Comparison of ENCODE assay signal across 1 cellular context in the genomic region with DNA sequence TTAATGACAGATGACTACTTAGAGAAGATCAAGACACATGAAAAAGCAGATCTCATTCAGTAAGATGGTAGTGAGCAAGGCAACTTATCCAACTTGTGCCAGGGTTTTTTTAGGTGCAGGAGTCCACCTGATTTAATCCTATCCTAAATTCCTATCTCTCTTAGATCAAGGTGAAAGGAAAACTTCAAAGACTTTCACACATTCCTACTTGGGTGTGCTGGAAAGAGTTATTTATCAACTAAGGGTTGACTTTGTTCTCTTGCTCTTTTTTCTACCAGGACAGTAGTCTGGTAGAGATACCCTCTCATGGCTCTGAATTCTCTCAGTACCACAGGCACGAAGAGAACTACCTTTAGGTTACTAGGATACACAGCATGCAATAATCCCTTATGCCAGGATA.
TF ChIP-seq lines count a peak whose summit lies in the region.

No MANE protein-coding gene starts in this region.

TF ChIP-seq in HepG2, 621 proteins besides CTCF, POLR2A, EP300 and RAD21 (continued from another document and continues in another):
- TF ChIP-seq, protein P1, sequence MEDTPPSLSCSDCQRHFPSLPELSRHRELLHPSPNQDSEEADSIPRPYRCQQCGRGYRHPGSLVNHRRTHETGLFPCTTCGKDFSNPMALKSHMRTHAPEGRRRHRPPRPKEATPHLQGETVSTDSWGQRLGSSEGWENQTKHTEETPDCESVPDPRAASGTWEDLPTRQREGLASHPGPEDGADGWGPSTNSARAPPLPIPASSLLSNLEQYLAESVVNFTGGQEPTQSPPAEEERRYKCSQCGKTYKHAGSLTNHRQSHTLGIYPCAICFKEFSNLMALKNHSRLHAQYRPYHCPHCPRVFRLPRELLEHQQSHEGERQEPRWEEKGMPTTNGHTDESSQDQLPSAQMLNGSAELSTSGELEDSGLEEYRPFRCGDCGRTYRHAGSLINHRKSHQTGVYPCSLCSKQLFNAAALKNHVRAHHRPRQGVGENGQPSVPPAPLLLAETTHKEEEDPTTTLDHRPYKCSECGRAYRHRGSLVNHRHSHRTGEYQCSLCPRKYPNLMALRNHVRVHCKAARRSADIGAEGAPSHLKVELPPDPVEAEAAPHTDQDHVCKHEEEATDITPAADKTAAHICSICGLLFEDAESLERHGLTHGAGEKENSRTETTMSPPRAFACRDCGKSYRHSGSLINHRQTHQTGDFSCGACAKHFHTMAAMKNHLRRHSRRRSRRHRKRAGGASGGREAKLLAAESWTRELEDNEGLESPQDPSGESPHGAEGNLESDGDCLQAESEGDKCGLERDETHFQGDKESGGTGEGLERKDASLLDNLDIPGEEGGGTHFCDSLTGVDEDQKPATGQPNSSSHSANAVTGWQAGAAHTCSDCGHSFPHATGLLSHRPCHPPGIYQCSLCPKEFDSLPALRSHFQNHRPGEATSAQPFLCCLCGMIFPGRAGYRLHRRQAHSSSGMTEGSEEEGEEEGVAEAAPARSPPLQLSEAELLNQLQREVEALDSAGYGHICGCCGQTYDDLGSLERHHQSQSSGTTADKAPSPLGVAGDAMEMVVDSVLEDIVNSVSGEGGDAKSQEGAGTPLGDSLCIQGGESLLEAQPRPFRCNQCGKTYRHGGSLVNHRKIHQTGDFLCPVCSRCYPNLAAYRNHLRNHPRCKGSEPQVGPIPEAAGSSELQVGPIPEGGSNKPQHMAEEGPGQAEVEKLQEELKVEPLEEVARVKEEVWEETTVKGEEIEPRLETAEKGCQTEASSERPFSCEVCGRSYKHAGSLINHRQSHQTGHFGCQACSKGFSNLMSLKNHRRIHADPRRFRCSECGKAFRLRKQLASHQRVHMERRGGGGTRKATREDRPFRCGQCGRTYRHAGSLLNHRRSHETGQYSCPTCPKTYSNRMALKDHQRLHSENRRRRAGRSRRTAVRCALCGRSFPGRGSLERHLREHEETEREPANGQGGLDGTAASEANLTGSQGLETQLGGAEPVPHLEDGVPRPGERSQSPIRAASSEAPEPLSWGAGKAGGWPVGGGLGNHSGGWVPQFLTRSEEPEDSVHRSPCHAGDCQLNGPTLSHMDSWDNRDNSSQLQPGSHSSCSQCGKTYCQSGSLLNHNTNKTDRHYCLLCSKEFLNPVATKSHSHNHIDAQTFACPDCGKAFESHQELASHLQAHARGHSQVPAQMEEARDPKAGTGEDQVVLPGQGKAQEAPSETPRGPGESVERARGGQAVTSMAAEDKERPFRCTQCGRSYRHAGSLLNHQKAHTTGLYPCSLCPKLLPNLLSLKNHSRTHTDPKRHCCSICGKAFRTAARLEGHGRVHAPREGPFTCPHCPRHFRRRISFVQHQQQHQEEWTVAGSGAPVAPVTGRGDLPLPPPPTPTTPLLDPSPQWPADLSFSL (CRISPR knock-in tag; IDR thresholded peaks at IDR 0.05) = no peak
- TF ChIP-seq ZNF546 (CRISPR knock-in tag; conservative IDR thresholded peaks at IDR 0.05) (no peak), ZMYM4 (CRISPR knock-in tag; IDR thresholded peaks at IDR 0.05) (peak; percentile 38; the same call in 1 of the 2 replicates), ERF (CRISPR knock-in tag; IDR thresholded peaks at IDR 0.05) (no peak), ZNF879 (CRISPR knock-in tag; IDR thresholded peaks at IDR 0.05) (no peak), SALL2 (CRISPR knock-in tag; IDR thresholded peaks at IDR 0.05) (no peak), SOX13 (IDR thresholded peaks at IDR 0.05) (no peak), SOX13 (CRISPR knock-in tag; conservative IDR thresholded peaks at IDR 0.05 in 1 of 2, IDR thresholded peaks at IDR 0.05 in 1 of 2) (peak in 1 of 2 experiments; percentile 91; a peak in 2 of 4 replicates), HMG20A (CRISPR knock-in tag; IDR thresholded peaks at IDR 0.05; ENCODE audit: borderline replicate concordance) (peak; percentile 80; the same call in 1 of the 2 replicates), ZNF24 (IDR thresholded peaks at IDR 0.05) (no peak), ZNF333 (CRISPR knock-in tag; IDR thresholded peaks at IDR 0.05; ENCODE audit: borderline replicate concordance) (no peak), ZNF138 (CRISPR knock-in tag; IDR thresholded peaks at IDR 0.05; ENCODE audit: low read depth) (no peak), TEAD3 (CRISPR knock-in tag; optimal IDR thresholded peaks at IDR 0.05; ENCODE audit: borderline replicate concordance) (peak; percentile 95), ZNF510 (CRISPR knock-in tag; IDR thresholded peaks at IDR 0.05; ENCODE audit: low read depth) (no peak), ZBTB7B (CRISPR knock-in tag; IDR thresholded peaks at IDR 0.05) (0 out of 2 replicates have a peak, but pooled peaks have one; percentile 29), ZSCAN21 (CRISPR knock-in tag; IDR thresholded peaks at IDR 0.05; ENCODE audit: borderline replicate concordance) (no peak), HNRNPK (IDR thresholded peaks at IDR 0.05; ENCODE audit: low read depth, low read length, poor library complexity, severe bottlenecking) (no peak), ZNF460 (CRISPR knock-in tag; IDR thresholded peaks at IDR 0.05; ENCODE audit: borderline replicate concordance) (no peak), SYNCRIP (IDR thresholded peaks at IDR 0.05; ENCODE audit: insufficient read depth, low read depth, low read length) (no peak), KLF6 (CRISPR knock-in tag; IDR thresholded peaks at IDR 0.05) (0 out of 2 replicates have a peak, but pooled peaks have one; percentile 24), KLF12 (CRISPR knock-in tag; IDR thresholded peaks at IDR 0.05; ENCODE audit: borderline replicate concordance) (no peak), ZNF329 (CRISPR knock-in tag; IDR thresholded peaks at IDR 0.05; ENCODE audit: low read depth) (no peak), MED1 (CRISPR knock-in tag; IDR thresholded peaks at IDR 0.05) (peak; percentile 64), TAF15 (IDR thresholded peaks at IDR 0.05; ENCODE audit: low read depth, low read length, poor library complexity, severe bottlenecking) (no peak), MAFK (conservative IDR thresholded peaks at IDR 0.05 in 1 of 2, IDR thresholded peaks at IDR 0.05 in 1 of 2; ENCODE audit: low read length in 2 of 2) (no peak), ZNF234 (CRISPR knock-in tag; conservative IDR thresholded peaks at IDR 0.05) (no peak), ADNP (CRISPR knock-in tag; IDR thresholded peaks at IDR 0.05) (no peak), ZNF598 (CRISPR knock-in tag; IDR thresholded peaks at IDR 0.05; ENCODE audit: borderline replicate concordance) (no peak), ZNF720 (CRISPR knock-in tag; IDR thresholded peaks at IDR 0.05) (no peak), XRCC5 (optimal IDR thresholded peaks at IDR 0.05; ENCODE audit: low read length) (no peak), ZSCAN12 (CRISPR knock-in tag; IDR thresholded peaks at IDR 0.05) (no peak), ARNTL (CRISPR knock-in tag; IDR thresholded peaks at IDR 0.05) (no peak), NCOA5 (CRISPR knock-in tag; IDR thresholded peaks at IDR 0.05) (no peak), ZNF251 (CRISPR knock-in tag; IDR thresholded peaks at IDR 0.05) (no peak), ZNF605 (CRISPR knock-in tag; IDR thresholded peaks at IDR 0.05) (no peak), ZNF713 (CRISPR knock-in tag; IDR thresholded peaks at IDR 0.05) (no peak), ZMAT3 (CRISPR knock-in tag; conservative IDR thresholded peaks at IDR 0.05) (no peak), NR2F2 (IDR thresholded peaks at IDR 0.05; ENCODE audit: borderline replicate concordance, low read depth) (peak; percentile 35; the same call in 1 of the 2 replicates), ATF1 (CRISPR knock-in tag; IDR thresholded peaks at IDR 0.05) (no peak; the same call in 1 of the 2 replicates), ZNF468 (CRISPR knock-in tag; IDR thresholded peaks at IDR 0.05) (no peak), ZSCAN9 (CRISPR knock-in tag; IDR thresholded peaks at IDR 0.05; ENCODE audit: borderline replicate concordance) (peak; percentile 81; the same call in 1 of the 2 replicates), ZNF562 (CRISPR knock-in tag; IDR thresholded peaks at IDR 0.05; ENCODE audit: borderline replicate concordance) (no peak), HNRNPH1 (optimal IDR thresholded peaks at IDR 0.05; ENCODE audit: low read depth, low read length) (no peak), ZNF282 (IDR thresholded peaks at IDR 0.05; ENCODE audit: partially characterized antibody) (no peak), MYC (CRISPR knock-in tag; IDR thresholded peaks at IDR 0.05; ENCODE audit: borderline replicate concordance) (no peak), ZBTB8A (CRISPR knock-in tag; IDR thresholded peaks at IDR 0.05; ENCODE audit: borderline replicate concordance, low read depth) (no peak), ZNF672 (CRISPR knock-in tag; IDR thresholded peaks at IDR 0.05) (no peak), KLF11 (CRISPR knock-in tag; IDR thresholded peaks at IDR 0.05) (no peak), BCL6 (CRISPR knock-in tag; IDR thresholded peaks at IDR 0.05) (peak; percentile 80), NCOA2 (CRISPR knock-in tag; IDR thresholded peaks at IDR 0.05) (peak; percentile 87)
- TF ChIP-seq, protein P2, sequence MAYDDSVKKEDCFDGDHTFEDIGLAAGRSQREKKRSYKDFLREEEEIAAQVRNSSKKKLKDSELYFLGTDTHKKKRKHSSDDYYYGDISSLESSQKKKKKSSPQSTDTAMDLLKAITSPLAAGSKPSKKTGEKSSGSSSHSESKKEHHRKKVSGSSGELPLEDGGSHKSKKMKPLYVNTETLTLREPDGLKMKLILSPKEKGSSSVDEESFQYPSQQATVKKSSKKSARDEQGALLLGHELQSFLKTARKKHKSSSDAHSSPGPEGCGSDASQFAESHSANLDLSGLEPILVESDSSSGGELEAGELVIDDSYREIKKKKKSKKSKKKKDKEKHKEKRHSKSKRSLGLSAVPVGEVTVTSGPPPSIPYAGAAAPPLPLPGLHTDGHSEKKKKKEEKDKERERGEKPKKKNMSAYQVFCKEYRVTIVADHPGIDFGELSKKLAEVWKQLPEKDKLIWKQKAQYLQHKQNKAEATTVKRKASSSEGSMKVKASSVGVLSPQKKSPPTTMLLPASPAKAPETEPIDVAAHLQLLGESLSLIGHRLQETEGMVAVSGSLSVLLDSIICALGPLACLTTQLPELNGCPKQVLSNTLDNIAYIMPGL (CRISPR knock-in tag; IDR thresholded peaks at IDR 0.05; ENCODE audit: borderline replicate concordance in 1 of 2, low read depth in 1 of 2) = 0 out of 4 replicates have a peak, but pooled peaks of 1 of the 2 experiments have one; percentile 34
- TF ChIP-seq, protein P3, sequence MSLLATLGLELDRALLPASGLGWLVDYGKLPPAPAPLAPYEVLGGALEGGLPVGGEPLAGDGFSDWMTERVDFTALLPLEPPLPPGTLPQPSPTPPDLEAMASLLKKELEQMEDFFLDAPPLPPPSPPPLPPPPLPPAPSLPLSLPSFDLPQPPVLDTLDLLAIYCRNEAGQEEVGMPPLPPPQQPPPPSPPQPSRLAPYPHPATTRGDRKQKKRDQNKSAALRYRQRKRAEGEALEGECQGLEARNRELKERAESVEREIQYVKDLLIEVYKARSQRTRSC (CRISPR knock-in tag; IDR thresholded peaks at IDR 0.05; ENCODE audit: low read depth) = no peak
- TF ChIP-seq, protein P4, sequence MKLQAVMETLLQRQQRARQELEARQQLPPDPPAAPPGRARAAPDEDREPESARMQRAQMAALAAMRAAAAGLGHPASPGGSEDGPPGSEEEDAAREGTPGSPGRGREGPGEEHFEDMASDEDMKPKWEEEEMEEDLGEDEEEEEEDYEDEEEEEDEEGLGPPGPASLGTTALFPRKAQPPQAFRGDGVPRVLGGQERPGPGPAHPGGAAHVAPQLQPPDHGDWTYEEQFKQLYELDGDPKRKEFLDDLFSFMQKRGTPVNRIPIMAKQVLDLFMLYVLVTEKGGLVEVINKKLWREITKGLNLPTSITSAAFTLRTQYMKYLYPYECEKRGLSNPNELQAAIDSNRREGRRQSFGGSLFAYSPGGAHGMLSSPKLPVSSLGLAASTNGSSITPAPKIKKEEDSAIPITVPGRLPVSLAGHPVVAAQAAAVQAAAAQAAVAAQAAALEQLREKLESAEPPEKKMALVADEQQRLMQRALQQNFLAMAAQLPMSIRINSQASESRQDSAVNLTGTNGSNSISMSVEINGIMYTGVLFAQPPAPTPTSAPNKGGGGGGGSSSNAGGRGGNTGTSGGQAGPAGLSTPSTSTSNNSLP (IDR thresholded peaks at IDR 0.05; ENCODE audit: low read depth, low read length) = peak; percentile 90
- TF ChIP-seq, protein P5, sequence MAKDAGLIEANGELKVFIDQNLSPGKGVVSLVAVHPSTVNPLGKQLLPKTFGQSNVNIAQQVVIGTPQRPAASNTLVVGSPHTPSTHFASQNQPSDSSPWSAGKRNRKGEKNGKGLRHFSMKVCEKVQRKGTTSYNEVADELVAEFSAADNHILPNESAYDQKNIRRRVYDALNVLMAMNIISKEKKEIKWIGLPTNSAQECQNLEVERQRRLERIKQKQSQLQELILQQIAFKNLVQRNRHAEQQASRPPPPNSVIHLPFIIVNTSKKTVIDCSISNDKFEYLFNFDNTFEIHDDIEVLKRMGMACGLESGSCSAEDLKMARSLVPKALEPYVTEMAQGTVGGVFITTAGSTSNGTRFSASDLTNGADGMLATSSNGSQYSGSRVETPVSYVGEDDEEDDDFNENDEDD (CRISPR knock-in tag; IDR thresholded peaks at IDR 0.05; ENCODE audit: borderline replicate concordance) = no peak; the same call in 1 of the 2 replicates
- TF ChIP-seq, protein P6, sequence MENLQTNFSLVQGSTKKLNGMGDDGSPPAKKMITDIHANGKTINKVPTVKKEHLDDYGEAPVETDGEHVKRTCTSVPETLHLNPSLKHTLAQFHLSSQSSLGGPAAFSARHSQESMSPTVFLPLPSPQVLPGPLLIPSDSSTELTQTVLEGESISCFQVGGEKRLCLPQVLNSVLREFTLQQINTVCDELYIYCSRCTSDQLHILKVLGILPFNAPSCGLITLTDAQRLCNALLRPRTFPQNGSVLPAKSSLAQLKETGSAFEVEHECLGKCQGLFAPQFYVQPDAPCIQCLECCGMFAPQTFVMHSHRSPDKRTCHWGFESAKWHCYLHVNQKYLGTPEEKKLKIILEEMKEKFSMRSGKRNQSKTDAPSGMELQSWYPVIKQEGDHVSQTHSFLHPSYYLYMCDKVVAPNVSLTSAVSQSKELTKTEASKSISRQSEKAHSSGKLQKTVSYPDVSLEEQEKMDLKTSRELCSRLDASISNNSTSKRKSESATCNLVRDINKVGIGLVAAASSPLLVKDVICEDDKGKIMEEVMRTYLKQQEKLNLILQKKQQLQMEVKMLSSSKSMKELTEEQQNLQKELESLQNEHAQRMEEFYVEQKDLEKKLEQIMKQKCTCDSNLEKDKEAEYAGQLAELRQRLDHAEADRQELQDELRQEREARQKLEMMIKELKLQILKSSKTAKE (CRISPR knock-in tag; IDR thresholded peaks at IDR 0.05; ENCODE audit: borderline replicate concordance) = no peak
- TF ChIP-seq, protein P7, sequence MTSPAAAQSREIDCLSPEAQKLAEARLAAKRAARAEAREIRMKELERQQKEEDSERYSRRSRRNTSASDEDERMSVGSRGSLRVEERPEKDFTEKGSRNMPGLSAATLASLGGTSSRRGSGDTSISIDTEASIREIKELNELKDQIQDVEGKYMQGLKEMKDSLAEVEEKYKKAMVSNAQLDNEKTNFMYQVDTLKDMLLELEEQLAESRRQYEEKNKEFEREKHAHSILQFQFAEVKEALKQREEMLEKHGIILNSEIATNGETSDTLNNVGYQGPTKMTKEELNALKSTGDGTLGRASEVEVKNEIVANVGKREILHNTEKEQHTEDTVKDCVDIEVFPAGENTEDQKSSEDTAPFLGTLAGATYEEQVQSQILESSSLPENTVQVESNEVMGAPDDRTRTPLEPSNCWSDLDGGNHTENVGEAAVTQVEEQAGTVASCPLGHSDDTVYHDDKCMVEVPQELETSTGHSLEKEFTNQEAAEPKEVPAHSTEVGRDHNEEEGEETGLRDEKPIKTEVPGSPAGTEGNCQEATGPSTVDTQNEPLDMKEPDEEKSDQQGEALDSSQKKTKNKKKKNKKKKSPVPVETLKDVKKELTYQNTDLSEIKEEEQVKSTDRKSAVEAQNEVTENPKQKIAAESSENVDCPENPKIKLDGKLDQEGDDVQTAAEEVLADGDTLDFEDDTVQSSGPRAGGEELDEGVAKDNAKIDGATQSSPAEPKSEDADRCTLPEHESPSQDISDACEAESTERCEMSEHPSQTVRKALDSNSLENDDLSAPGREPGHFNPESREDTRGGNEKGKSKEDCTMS (CRISPR knock-in tag; conservative IDR thresholded peaks at IDR 0.05) = no peak
